ENCODE assay signal across 27 cellular contexts in genomic region chr13:55439450-55439849, GRCh38.
DNase-seq lines count a peak whose midpoint lies in the region; ATAC-seq and TF ChIP-seq lines count a peak whose summit lies in the region.
"Had no signal": no experiment of that assay in that cellular context is flagged by ENCODE, and none has a peak within 500 bp of the region (broad histone marks: within the 10 kb centered on the region; RNA-seq: fewer than 3 reads in every experiment).

No MANE protein-coding gene starts in this region.

- peak overlapping the region; percentile 16 for H3K27ac Mint-ChIP-seq in endodermal cell
- H3K27ac Mint-ChIP-seq in stimulated activated naive CD8-positive, alpha-beta T cell treated with anti-CD3 and anti-CD28 coated beads, Interleukin-15, amount 100 ng/mL, for 72 hours: no peak overlapping the region
- H3K27ac Mint-ChIP-seq: naive thymus-derived CD8-positive, alpha-beta T cell; T-helper 2 cell treated with Interferon-gamma antibody and Interleukin-4, amounts not matched to agents 5 μg/mL and 100 μg/mL, for 36 hours had no signal

- no peak overlapping the region for H3K4me3 Mint-ChIP-seq in endodermal cell
- no peak overlapping the region for H3K4me3 Mint-ChIP-seq in stimulated activated naive CD8-positive, alpha-beta T cell treated with anti-CD3 and anti-CD28 coated beads, Interleukin-15, amount 100 ng/mL, for 72 hours
- H3K4me3 Mint-ChIP-seq: activated T-cell treated with anti-CD3 and anti-CD28 coated beads, Interleukin-2, amount 50 U/mL, for 4 hours; naive thymus-derived CD8-positive, alpha-beta T cell; T-helper 2 cell treated with Interferon-gamma antibody and Interleukin-4, amounts not matched to agents 5 μg/mL and 100 μg/mL, for 36 hours had no signal

- peaks cover 22% of the 10 kb centered on the region for H3K4me1 Mint-ChIP-seq in endodermal cell
- H3K4me1 Mint-ChIP-seq in stimulated activated naive CD8-positive, alpha-beta T cell treated with anti-CD3 and anti-CD28 coated beads, Interleukin-15, amount 100 ng/mL, for 72 hours: no peaks in the 10 kb centered on the region
- H3K4me1 Mint-ChIP-seq: naive thymus-derived CD8-positive, alpha-beta T cell had no signal

- H3K27me3 Mint-ChIP-seq in endodermal cell (ENCODE audit: insufficient read depth): peaks cover 2% of the 10 kb centered on the region
- no peaks in the 10 kb centered on the region for H3K27me3 Mint-ChIP-seq in stimulated activated naive CD8-positive, alpha-beta T cell treated with anti-CD3 and anti-CD28 coated beads, Interleukin-15, amount 100 ng/mL, for 72 hours
- H3K27me3 Mint-ChIP-seq: naive thymus-derived CD8-positive, alpha-beta T cell had no signal

- peak overlapping the region; percentile 21 for H3K9ac ChIP-seq in endodermal cell (ENCODE audit: extremely low read depth, low read length, poor library complexity, severe bottlenecking)

- no peaks in the 10 kb centered on the region for H3K27me3 ChIP-seq in endodermal cell (ENCODE audit: control insufficient read depth, insufficient read depth, low read length, poor library complexity, severe bottlenecking)
- H3K27me3 ChIP-seq: brain microvascular endothelial cell, pancreas, tibial nerve had no signal

- ATAC-seq in left cardiac atrium: peak; percentile 50 to 86
- ATAC-seq in Right ventricle myocardium inferior: no peak
- ATAC-seq in HG02840 (IDR thresholded peaks at IDR 0.05; ENCODE audit: low FRiP score, unreplicated experiment): no peak
- ATAC-seq in GM19023 (IDR thresholded peaks at IDR 0.05; ENCODE audit: unreplicated experiment): no peak
- no peak for ATAC-seq in stimulated activated naive CD8-positive, alpha-beta T cell treated with anti-CD3 and anti-CD28 coated beads, Interleukin-15, amount 100 ng/mL, for 72 hours
- ATAC-seq: activated T-cell treated with anti-CD3 and anti-CD28 coated beads, Interleukin-2, amount 50 U/mL, for 4 hours; left ventricle myocardium superior; naive thymus-derived CD8-positive, alpha-beta T cell; Panc1; pancreas had no signal

- H3K9me3 Mint-ChIP-seq in endodermal cell: no peaks in the 10 kb centered on the region
- peaks cover 19 to 28% of the 10 kb centered on the region in 2 donors for H3K9me3 Mint-ChIP-seq in stimulated activated naive CD8-positive, alpha-beta T cell treated with anti-CD3 and anti-CD28 coated beads, Interleukin-15, amount 100 ng/mL, for 72 hours

- no peak for TF ChIP-seq CTCF in endodermal cell (conservative IDR thresholded peaks at IDR 0.05)

- H3K4me3 ChIP-seq in endodermal cell (ENCODE audit: low read length): no peak overlapping the region
- H3K4me3 ChIP-seq: pancreas, tibial nerve had no signal

- H3K36me3 ChIP-seq in endodermal cell (ENCODE audit: control insufficient read depth, insufficient read depth, low read length): no peaks in the 10 kb centered on the region
- H3K36me3 ChIP-seq: brain microvascular endothelial cell, pancreas, tibial nerve had no signal

- no peak for DNase-seq in left cardiac atrium
- DNase-seq in Right ventricle myocardium inferior (ENCODE audit: missing footprints): no peak
- peak; percentile 82 for DNase-seq in NCI-H69 (lab: John Stamatoyannopoulos, UW)
- DNase-seq in endodermal cell: no peak
- no peak for DNase-seq in NCI-H1105 (lab: John Stamatoyannopoulos, UW)
- no peak for DNase-seq in stimulated activated naive CD8-positive, alpha-beta T cell treated with anti-CD3 and anti-CD28 coated beads, Interleukin-15, amount 100 ng/mL, for 72 hours
- DNase-seq: ACHN; activated CD4-positive, alpha-beta T cell treated with anti-CD3 and anti-CD28 coated beads, Interleukin-2, amount 50 U/mL, for 1 hour; activated naive CD4-positive, alpha-beta T cell; activated T-cell treated with anti-CD3 and anti-CD28 coated beads, Interleukin-2, amount 50 U/mL, for 4 hours; brain microvascular endothelial cell; left ventricle myocardium superior; midbrain; naive thymus-derived CD8-positive, alpha-beta T cell; NCI-H146; NCI-H2171; NK-92 treated with Interleukin-12 subunit alpha and Interleukin-12 subunit beta, amount 100 ng/mL, for 24 hours; pancreas; SHP77 treated with DMSO at 0.1 percent for 48 hours; stimulated activated CD4-positive, alpha-beta T cell treated with anti-CD3 and anti-CD28 coated beads, Interleukin-2, amount 100 ng/mL, for 24 hours had no signal

- WGBS in endodermal cell (ENCODE audit: insufficient coverage in 1 of 2, insufficient read length in 1 of 2), 2 experiments: 59% methylated on average over 1 of the region's 1 CpG; no CpG with 5 or more reads in 1 of the 2 experiments

- no peak overlapping the region for H3K27ac ChIP-seq in endodermal cell (ENCODE audit: low read depth, low read length)
- H3K27ac ChIP-seq: brain microvascular endothelial cell, HL-60, pancreas, tibial nerve, VCaP had no signal

- no peaks in the 10 kb centered on the region for H3K9me3 ChIP-seq in endodermal cell (ENCODE audit: control insufficient read depth, low read length)
- H3K9me3 ChIP-seq: pancreas, tibial nerve had no signal

- intact Hi-C loops in left cardiac atrium (cut with DNase I) (no loop called here), Right ventricle myocardium inferior (cut with DNase I) (no loop called here)

- H3K36me3 Mint-ChIP-seq in endodermal cell (ENCODE audit: low read depth): no peaks in the 10 kb centered on the region
- H3K36me3 Mint-ChIP-seq: naive thymus-derived CD8-positive, alpha-beta T cell had no signal

- peaks cover 3% of the 10 kb centered on the region for H3K4me1 ChIP-seq in endodermal cell (ENCODE audit: control insufficient read depth, insufficient read depth, low read length)
- H3K4me1 ChIP-seq: pancreas, tibial nerve had no signal

Comparison
In these comparisons a context has a peak if more than half of its experiments do, and no peak if none do; other contexts are left out.
1. ATAC-seq: peak in left cardiac atrium (2 of 2); none in Right ventricle myocardium inferior (single experiment), HG02840 (single experiment), GM19023 (single experiment) and stimulated activated naive CD8-positive, alpha-beta T cell treated with anti-CD3 and anti-CD28 coated beads, Interleukin-15, amount 100 ng/mL, for 72 hours (single experiment).